Comparison of ENCODE assay signal across 14 cellular contexts in the genomic region with DNA sequence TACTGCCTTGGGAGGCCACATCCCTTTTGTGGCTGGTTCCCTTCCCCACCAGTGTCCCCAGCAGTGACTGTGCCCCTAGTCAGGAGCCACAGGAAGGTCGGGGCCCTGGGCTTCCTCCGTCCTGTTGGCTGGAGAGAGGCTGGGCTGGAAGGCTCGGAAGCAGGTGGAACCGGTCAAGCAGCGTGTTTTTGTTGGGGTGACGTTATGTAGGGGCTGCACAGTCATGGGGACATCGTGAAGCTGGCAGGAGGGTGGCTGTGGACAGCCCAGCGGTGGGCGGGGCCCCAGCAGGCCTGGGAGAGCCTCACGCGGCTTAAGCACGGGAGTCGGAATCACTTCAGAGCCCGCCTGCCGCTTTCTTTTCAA. TPM values are rescaled to one million over a fixed set of nuclear protein-coding genes. Genes with fewer than 3 reads are reported as not detected.
A peak's percentile ranks its signal among the peaks of the same experiment; 100 is the strongest.
DNase-seq lines count a peak whose midpoint lies in the region; TF ChIP-seq lines count a peak whose summit lies in the region.
"Had no signal": no experiment of that assay in that cellular context is flagged by ENCODE, and none has a peak within 500 bp of the region (broad histone marks: within the 10 kb centered on the region; RNA-seq: fewer than 3 reads in every experiment).

No MANE protein-coding gene starts in this region.

- H3K4me1 ChIP-seq in thyroid gland, result no peaks in the 10 kb centered on the region
- peaks cover 0 to 18% of the 10 kb centered on the region in 2 experiments; a peak in 1 of 4 replicates for H3K4me1 ChIP-seq in SK-N-SH (ENCODE audit: control insufficient read depth in 1 of 2, insufficient read depth in 2 of 2, low read depth in 1 of 2, low read length in 1 of 2)

- 59 to 62% methylated on average over 13 to 15 of the region's 15 CpGs for WGBS in thyroid gland, 2 donors
- 95% methylated on average over 15 of the region's 15 CpGs for WGBS in SK-N-SH (ENCODE audit: low lambda C conversion rate)

- H3K4me1 Mint-ChIP-seq in T-helper 2 cell treated with Interferon-gamma antibody and Interleukin-4, amounts not matched to agents 5 μg/mL and 100 μg/mL, for 36 hours (ENCODE audit: low read depth), result no peaks in the 10 kb centered on the region
- H3K4me1 Mint-ChIP-seq: activated CD4-positive, alpha-beta T cell treated with anti-CD3 and anti-CD28 coated beads for 36 hours had no signal

- H3K79me2 ChIP-seq in SK-N-SH (ENCODE audit: insufficient read depth), result no peaks in the 10 kb centered on the region
- H3K79me2 ChIP-seq: hepatocyte had no signal

- peaks cover 2% of the 10 kb centered on the region for H3F3A ChIP-seq in SK-N-SH (replicated peaks; ENCODE audit: insufficient read depth)

- peaks cover 25 to 34% of the 10 kb centered on the region in 2 donors for H3K36me3 ChIP-seq in thyroid gland
- H3K36me3 ChIP-seq in SK-N-SH (replicated peaks in 1 of 2; ENCODE audit: control insufficient read depth in 1 of 2, insufficient read depth in 2 of 2, low read length in 1 of 2), result peaks cover 7 to 78% of the 10 kb centered on the region in 2 experiments

- H2AFZ ChIP-seq in SK-N-SH (ENCODE audit: low read depth), result no peak overlapping the region
- H2AFZ ChIP-seq: hepatocyte had no signal

- no peak overlapping the region for H3K4me3 Mint-ChIP-seq in T-helper 2 cell treated with Interferon-gamma antibody and Interleukin-4, amounts not matched to agents 5 μg/mL and 100 μg/mL, for 36 hours
- H3K4me3 Mint-ChIP-seq: activated CD4-positive, alpha-beta T cell treated with anti-CD3 and anti-CD28 coated beads for 36 hours had no signal

- intact Hi-C loops in thyroid gland (cut with DNase I), result no loop called here

- DNase-seq in T-helper 2 cell treated with Interferon-gamma antibody and Interleukin-4, amounts not matched to agents 5 μg/mL and 100 μg/mL, for 36 hours (ENCODE audit: low spot score), result no peak
- no peak for DNase-seq in T-helper 2 cell
- DNase-seq in epithelial cell of esophagus (ENCODE audit: low read depth), result peak; percentile 46
- peak; percentile 89 to 96 for DNase-seq in lung microvascular endothelial cell (ENCODE audit: low read depth in 2 of 2)
- peak; percentile 49 to 65 for DNase-seq in thyroid gland
- DNase-seq in T1000 (lab: John Stamatoyannopoulos, UW), result no peak
- no peak for DNase-seq in germinal center (ENCODE audit: low spot score)
- no peak for DNase-seq in SK-N-SH
- DNase-seq: 8988T; activated CD4-positive, alpha-beta T cell treated with anti-CD3 and anti-CD28 coated beads for 36 hours; activated gamma-delta T cell treated with Interleukin-2 at 50 U/mL for 16 hours; NCI-H2029 treated with DMSO at 0.1 percent for 48 hours; retina had no signal

- H3K27ac ChIP-seq in thyroid gland, result peak overlapping the region in 2 of 3 donors; percentile 14 to 52
- H3K27ac ChIP-seq in SK-N-SH (ENCODE audit: low read depth in 2 of 2, low read length in 1 of 2), result no peak overlapping the region; a peak in 1 of 4 replicates
- H3K27ac ChIP-seq: hepatocyte had no signal

- TF ChIP-seq EP300 in SK-N-SH (IDR thresholded peaks at IDR 0.05; ENCODE audit: borderline replicate concordance in 1 of 2, low read depth in 1 of 2, low read length in 1 of 2), result no peak

- H3K4me2 ChIP-seq in SK-N-SH, result no peak overlapping the region
- H3K4me2 ChIP-seq: hepatocyte had no signal

- POLR2A ChIA-PET in SK-N-SH (lab: Yijun Ruan, JAX), result no interaction called here

- H3K27me3 ChIP-seq in thyroid gland (no peaks in the 10 kb centered on the region), SK-N-SH (ENCODE audit: insufficient read depth) (no peaks in the 10 kb centered on the region)
- H3K27me3 ChIP-seq: hepatocyte had no signal

- H3K4me3 ChIP-seq in epithelial cell of esophagus (ENCODE audit: low read length) (no peak overlapping the region), thyroid gland (replicated peaks in 1 of 3) (no peak overlapping the region), SK-N-SH (ENCODE audit: low read depth in 2 of 2, low read length in 1 of 2) (no peak overlapping the region)
- H3K4me3 ChIP-seq: hepatocyte had no signal

- H3K9me3 ChIP-seq in thyroid gland (no peaks in the 10 kb centered on the region), SK-N-SH (no peaks in the 10 kb centered on the region)

- H3K9me2 ChIP-seq in SK-N-SH, result no peaks in the 10 kb centered on the region

- H3K9ac ChIP-seq in SK-N-SH, result no peak overlapping the region

- H3K27me3 Mint-ChIP-seq in T-helper 2 cell treated with Interferon-gamma antibody and Interleukin-4, amounts not matched to agents 5 μg/mL and 100 μg/mL, for 36 hours (ENCODE audit: low read depth), result no peaks in the 10 kb centered on the region
- H3K27me3 Mint-ChIP-seq: activated CD4-positive, alpha-beta T cell treated with anti-CD3 and anti-CD28 coated beads for 36 hours had no signal

- no peaks in the 10 kb centered on the region for H4K20me1 ChIP-seq in SK-N-SH (ENCODE audit: insufficient read depth)

- H3K36me3 Mint-ChIP-seq in T-helper 2 cell treated with Interferon-gamma antibody and Interleukin-4, amounts not matched to agents 5 μg/mL and 100 μg/mL, for 36 hours (ENCODE audit: low read depth), result peaks cover 28% of the 10 kb centered on the region

- CTCF ChIA-PET in SK-N-SH (lab: Yijun Ruan, JAX), result interaction anchor here (1.3 kb wide), 1 partner anchor 98 kb away, joined by 4 read pairs; no protein-coding TSS in a partner anchor

- TF ChIP-seq CTCF in epithelial cell of esophagus (IDR thresholded peaks at IDR 0.05; ENCODE audit: insufficient read depth, low read depth, low read length, missing control alignments) (no peak), thyroid gland (IDR thresholded peaks at IDR 0.05) (no peak), SK-N-SH (IDR thresholded peaks at IDR 0.05) (no peak)

- peak overlapping the region; percentile 49 for H3K27ac Mint-ChIP-seq in T-helper 2 cell treated with Interferon-gamma antibody and Interleukin-4, amounts not matched to agents 5 μg/mL and 100 μg/mL, for 36 hours
- H3K27ac Mint-ChIP-seq: activated CD4-positive, alpha-beta T cell treated with anti-CD3 and anti-CD28 coated beads for 36 hours had no signal

- H3K9me3 Mint-ChIP-seq in T-helper 2 cell treated with Interferon-gamma antibody and Interleukin-4, amounts not matched to agents 5 μg/mL and 100 μg/mL, for 36 hours, result no peaks in the 10 kb centered on the region

- TF ChIP-seq RAD21 in SK-N-SH (IDR thresholded peaks at IDR 0.05; ENCODE audit: low read length), result no peak

- no peak for TF ChIP-seq POLR2A in thyroid gland (IDR thresholded peaks at IDR 0.05)

TF ChIP-seq in SK-N-SH, 30 proteins besides CTCF, POLR2A, EP300 and RAD21 (continues in another document):
- TF ChIP-seq NFIC (IDR thresholded peaks at IDR 0.05; ENCODE audit: borderline replicate concordance) (no peak), GATA2 (CRISPR knock-in tag; IDR thresholded peaks at IDR 0.05) (no peak), FOXM1 (IDR thresholded peaks at IDR 0.05; ENCODE audit: low read depth) (no peak), MEF2A (IDR thresholded peaks at IDR 0.05; ENCODE audit: borderline replicate concordance, low read depth) (no peak), GABPA (IDR thresholded peaks at IDR 0.05; ENCODE audit: low read depth) (no peak), JUND (IDR thresholded peaks at IDR 0.05) (no peak), YY1 (IDR thresholded peaks at IDR 0.05; ENCODE audit: low read depth) (no peak), SIN3A (IDR thresholded peaks at IDR 0.05; ENCODE audit: borderline replicate concordance, low read depth, low read length) (no peak), TAF1 (IDR thresholded peaks at IDR 0.05; ENCODE audit: borderline replicate concordance, low read depth, low read length) (no peak)
- TF ChIP-seq, protein P1, sequence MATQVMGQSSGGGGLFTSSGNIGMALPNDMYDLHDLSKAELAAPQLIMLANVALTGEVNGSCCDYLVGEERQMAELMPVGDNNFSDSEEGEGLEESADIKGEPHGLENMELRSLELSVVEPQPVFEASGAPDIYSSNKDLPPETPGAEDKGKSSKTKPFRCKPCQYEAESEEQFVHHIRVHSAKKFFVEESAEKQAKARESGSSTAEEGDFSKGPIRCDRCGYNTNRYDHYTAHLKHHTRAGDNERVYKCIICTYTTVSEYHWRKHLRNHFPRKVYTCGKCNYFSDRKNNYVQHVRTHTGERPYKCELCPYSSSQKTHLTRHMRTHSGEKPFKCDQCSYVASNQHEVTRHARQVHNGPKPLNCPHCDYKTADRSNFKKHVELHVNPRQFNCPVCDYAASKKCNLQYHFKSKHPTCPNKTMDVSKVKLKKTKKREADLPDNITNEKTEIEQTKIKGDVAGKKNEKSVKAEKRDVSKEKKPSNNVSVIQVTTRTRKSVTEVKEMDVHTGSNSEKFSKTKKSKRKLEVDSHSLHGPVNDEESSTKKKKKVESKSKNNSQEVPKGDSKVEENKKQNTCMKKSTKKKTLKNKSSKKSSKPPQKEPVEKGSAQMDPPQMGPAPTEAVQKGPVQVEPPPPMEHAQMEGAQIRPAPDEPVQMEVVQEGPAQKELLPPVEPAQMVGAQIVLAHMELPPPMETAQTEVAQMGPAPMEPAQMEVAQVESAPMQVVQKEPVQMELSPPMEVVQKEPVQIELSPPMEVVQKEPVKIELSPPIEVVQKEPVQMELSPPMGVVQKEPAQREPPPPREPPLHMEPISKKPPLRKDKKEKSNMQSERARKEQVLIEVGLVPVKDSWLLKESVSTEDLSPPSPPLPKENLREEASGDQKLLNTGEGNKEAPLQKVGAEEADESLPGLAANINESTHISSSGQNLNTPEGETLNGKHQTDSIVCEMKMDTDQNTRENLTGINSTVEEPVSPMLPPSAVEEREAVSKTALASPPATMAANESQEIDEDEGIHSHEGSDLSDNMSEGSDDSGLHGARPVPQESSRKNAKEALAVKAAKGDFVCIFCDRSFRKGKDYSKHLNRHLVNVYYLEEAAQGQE (IDR thresholded peaks at IDR 0.05; ENCODE audit: low read depth, low read length), result no peak
- TF ChIP-seq, protein P2, sequence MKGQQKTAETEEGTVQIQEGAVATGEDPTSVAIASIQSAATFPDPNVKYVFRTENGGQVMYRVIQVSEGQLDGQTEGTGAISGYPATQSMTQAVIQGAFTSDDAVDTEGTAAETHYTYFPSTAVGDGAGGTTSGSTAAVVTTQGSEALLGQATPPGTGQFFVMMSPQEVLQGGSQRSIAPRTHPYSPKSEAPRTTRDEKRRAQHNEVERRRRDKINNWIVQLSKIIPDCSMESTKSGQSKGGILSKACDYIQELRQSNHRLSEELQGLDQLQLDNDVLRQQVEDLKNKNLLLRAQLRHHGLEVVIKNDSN (IDR thresholded peaks at IDR 0.05; ENCODE audit: borderline replicate concordance, low read depth), result no peak

RNA-seq across cellular contexts. Expression of a gene that starts 10.1 kb away (rescaled TPM):
- 6.3 and 8.9 TPM in 2 replicates for total RNA-seq in lung microvascular endothelial cell
- total RNA-seq in thyroid gland, result 10 to 100 TPM in 1 of 4 donors, 1 to 10 TPM in 3; 3.3 to 15.7 (median 7.9) TPM
- 10.7 and 11.7 TPM in 2 replicates for polyA plus RNA-seq in SK-N-SH (2012; rRNA removed)
- polyA plus RNA-seq in SK-N-SH (2012; cell fraction: cytosol; rRNA removed), result 5.0 and 8.3 TPM in 2 replicates
- 33.8 and 34.4 TPM in 2 replicates for polyA plus RNA-seq in SK-N-SH (2012; cell fraction: nucleus; rRNA removed)

RNA-seq across cellular contexts. Expression of a gene that starts 10.5 kb away (rescaled TPM):
- total RNA-seq in lung microvascular endothelial cell (44.2 and 90.9 TPM in 2 replicates), thyroid gland (100 to 1,000 TPM; 113 to 167 (median 131) TPM)
- polyA plus RNA-seq in SK-N-SH (2012; rRNA removed), result 82.1 and 85.3 TPM in 2 replicates
- 71.0 and 86.0 TPM in 2 replicates for polyA plus RNA-seq in SK-N-SH (2012; cell fraction: cytosol; rRNA removed)
- 71.2 and 81.9 TPM in 2 replicates for polyA plus RNA-seq in SK-N-SH (2012; cell fraction: nucleus; rRNA removed)

Comparison
In these comparisons a context has a peak if more than half of its experiments do, and no peak if none do; other contexts are left out.
1. DNase-seq: peak in epithelial cell of esophagus (single experiment), lung microvascular endothelial cell (2 of 2) and thyroid gland (2 of 2); none in T-helper 2 cell treated with Interferon-gamma antibody and Interleukin-4, amounts not matched to agents 5 μg/mL and 100 μg/mL, for 36 hours (single experiment), T-helper 2 cell (0 of 5), T1000 (single experiment), germinal center (single experiment) and SK-N-SH (single experiment).
2. H3K27ac ChIP-seq: peak in thyroid gland (2 of 3); none in SK-N-SH (0 of 2).